ENCODE assay signal across 8 cellular contexts in the genomic region with DNA sequence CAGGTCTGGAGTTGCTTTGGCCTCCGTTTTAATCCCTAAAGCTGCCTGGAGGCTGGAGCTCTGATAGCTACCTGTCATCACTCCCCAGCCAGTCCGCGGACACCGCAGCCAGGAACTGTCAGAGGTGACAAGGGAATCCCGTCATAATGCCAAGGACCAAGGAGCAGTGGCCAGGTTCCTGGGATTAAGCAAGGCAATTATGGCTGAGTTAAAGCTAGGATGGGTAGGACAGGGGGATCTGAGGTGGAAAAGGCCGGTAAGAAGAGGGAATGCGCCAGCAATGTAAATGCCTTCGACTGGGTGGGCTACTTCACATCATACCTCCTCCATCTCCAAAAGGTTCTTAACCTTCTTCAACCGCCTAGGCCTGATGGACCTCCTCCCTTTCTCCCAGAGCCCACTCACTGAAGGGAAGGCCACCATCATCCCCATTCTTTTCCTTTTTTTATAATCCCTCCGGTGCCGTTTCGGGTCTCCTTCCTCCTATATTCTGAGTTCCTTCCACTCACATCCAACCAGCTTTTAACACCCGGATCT. TPM values are rescaled to one million over a fixed set of nuclear protein-coding genes. Genes with fewer than 3 reads are reported as not detected.
DNase-seq lines count a peak whose midpoint lies in the region; ATAC-seq and TF ChIP-seq lines count a peak whose summit lies in the region.

No MANE protein-coding gene starts in this region.

- H3K9me3 Mint-ChIP-seq in activated CD8-positive, alpha-beta T cell treated with anti-CD3 and anti-CD28 coated beads, Interleukin-2, amount 10 ng/mL, durations not matched to agents 7 days and 5 days (ENCODE audit: insufficient read depth): no peaks in the 10 kb centered on the region
- peaks cover 2% of the 10 kb centered on the region for H3K9me3 Mint-ChIP-seq in neural progenitor cell

- H3K36me3 Mint-ChIP-seq in activated CD8-positive, alpha-beta T cell treated with anti-CD3 and anti-CD28 coated beads, Interleukin-2, amount 10 ng/mL, durations not matched to agents 7 days and 5 days (ENCODE audit: low read depth): peaks cover 28% of the 10 kb centered on the region
- peaks cover 7% of the 10 kb centered on the region for H3K36me3 Mint-ChIP-seq in neural progenitor cell

- H3K4me1 ChIP-seq in BLaER1 (peaks cover 48% of the 10 kb centered on the region), neural progenitor cell (peaks cover 6% of the 10 kb centered on the region)

- H3F3A ChIP-seq in neural progenitor cell (ENCODE audit: low read depth): peaks cover 35% of the 10 kb centered on the region

- CTCF ChIA-PET in activated CD8-positive, alpha-beta T cell treated with anti-CD3 and anti-CD28 coated beads, Interleukin-2, amount 10 ng/mL, durations not matched to agents 7 days and 5 days (lab: Charles Lee): interaction anchor here (0.7 to 6.9 kb wide), 21 partner anchors 9 to 257 kb away, joined by 3 to 75 read pairs (median 5); a partner anchor contains a TSS

- H3K4me1 Mint-ChIP-seq in activated CD8-positive, alpha-beta T cell treated with anti-CD3 and anti-CD28 coated beads, Interleukin-2, amount 10 ng/mL, durations not matched to agents 7 days and 5 days (ENCODE audit: low read depth): peaks cover 27% of the 10 kb centered on the region
- peaks cover 33% of the 10 kb centered on the region for H3K4me1 Mint-ChIP-seq in neural progenitor cell

- no peaks in the 10 kb centered on the region for H3K79me2 ChIP-seq in neural progenitor cell (ENCODE audit: low read depth)

- no peak overlapping the region for H2AFZ ChIP-seq in neural progenitor cell (replicated peaks)

- H3K9me3 ChIP-seq in BLaER1 (no peaks in the 10 kb centered on the region), neural progenitor cell (ENCODE audit: low read depth) (no peaks in the 10 kb centered on the region)

- H3K27me3 Mint-ChIP-seq in activated CD8-positive, alpha-beta T cell treated with anti-CD3 and anti-CD28 coated beads, Interleukin-2, amount 10 ng/mL, durations not matched to agents 7 days and 5 days (ENCODE audit: low read depth): peaks cover 7% of the 10 kb centered on the region
- H3K27me3 Mint-ChIP-seq in neural progenitor cell (ENCODE audit: insufficient read depth, low read depth): peaks cover 9% of the 10 kb centered on the region

- H3K36me3 ChIP-seq in BLaER1: peaks cover 31% of the 10 kb centered on the region
- H3K36me3 ChIP-seq in neural progenitor cell: no peaks in the 10 kb centered on the region

- no peak for ATAC-seq in activated CD8-positive, alpha-beta T cell treated with anti-CD3 and anti-CD28 coated beads, Interleukin-2, amount 10 ng/mL, durations not matched to agents 7 days and 5 days
- ATAC-seq in GM18520 (IDR thresholded peaks at IDR 0.05; ENCODE audit: unreplicated experiment): no peak
- ATAC-seq in HG02840 (IDR thresholded peaks at IDR 0.05; ENCODE audit: low FRiP score, unreplicated experiment): no peak

- no peak for TF ChIP-seq CTCF in fibroblast of pulmonary artery (IDR thresholded peaks at IDR 0.05; ENCODE audit: low read length, missing control alignments)
- no peak for TF ChIP-seq CTCF in neural progenitor cell (IDR thresholded peaks at IDR 0.05)

- H3K27ac ChIP-seq in BLaER1: peak overlapping the region; percentile 84
- H3K27ac ChIP-seq in neural progenitor cell: no peak overlapping the region

- H3K27ac Mint-ChIP-seq in activated CD8-positive, alpha-beta T cell treated with anti-CD3 and anti-CD28 coated beads, Interleukin-2, amount 10 ng/mL, durations not matched to agents 7 days and 5 days: peak overlapping the region; percentile 94
- peak overlapping the region; percentile 90 for H3K27ac Mint-ChIP-seq in neural progenitor cell

- DNase-seq in HK-2 (ENCODE audit: unreplicated experiment) (peak; percentile 47), fibroblast of pulmonary artery (ENCODE audit: low read depth) (peak; percentile 28), neural progenitor cell (ENCODE audit: low spot score) (peak; percentile 47), Kasumi-1 (lab: John Stamatoyannopoulos, UW) (no peak)
- peak; percentile 39 for DNase-seq in activated CD8-positive, alpha-beta T cell treated with anti-CD3 and anti-CD28 coated beads, Interleukin-2, amount 10 ng/mL, durations not matched to agents 7 days and 5 days

- H3K4me3 ChIP-seq in BLaER1 (peak overlapping the region; percentile 85), fibroblast of pulmonary artery (replicated peaks; ENCODE audit: low read depth, low read length) (peak overlapping the region; percentile 82), neural progenitor cell (peak overlapping the region; percentile 96)

- H3K4me3 Mint-ChIP-seq in activated CD8-positive, alpha-beta T cell treated with anti-CD3 and anti-CD28 coated beads, Interleukin-2, amount 10 ng/mL, durations not matched to agents 7 days and 5 days: peak overlapping the region; percentile 91
- H3K4me3 Mint-ChIP-seq in neural progenitor cell: peak overlapping the region; percentile 91

- H3K9ac ChIP-seq in BLaER1 (peak overlapping the region; percentile 91), neural progenitor cell (no peak overlapping the region)

- H4K20me1 ChIP-seq in BLaER1 (no peaks in the 10 kb centered on the region), neural progenitor cell (ENCODE audit: low read depth) (no peaks in the 10 kb centered on the region)

- peak overlapping the region; percentile 95 for H3K4me2 ChIP-seq in BLaER1
- H3K4me2 ChIP-seq in neural progenitor cell: peak overlapping the region; percentile 79

- POLR2A ChIA-PET in activated CD8-positive, alpha-beta T cell treated with anti-CD3 and anti-CD28 coated beads, Interleukin-2, amount 10 ng/mL, durations not matched to agents 7 days and 5 days (lab: Charles Lee): interaction anchor here (1.1 to 4.6 kb wide), 4 partner anchors 9 to 19 kb away, joined by 3 to 115 read pairs (median 6); a partner anchor contains a TSS

- H3K27me3 ChIP-seq in BLaER1 (no peaks in the 10 kb centered on the region), neural progenitor cell (peaks cover 28% of the 10 kb centered on the region)

RNA-seq across cellular contexts. Expression of a gene that starts 1.9 kb away (rescaled TPM):
- total RNA-seq in activated CD8-positive, alpha-beta T cell treated with anti-CD3 and anti-CD28 coated beads, Interleukin-2, amount 10 ng/mL, durations not matched to agents 7 days and 5 days: 10 to 100 TPM; 22.6 to 28.3 TPM
- 6.3 and 10.6 TPM in 2 replicates for total RNA-seq in neural progenitor cell (ENCODE audit: low replicate concordance)

RNA-seq across cellular contexts. Expression of a gene that starts 5.9 kb away (rescaled TPM):
- 1 to 10 TPM; 2.2 to 2.9 TPM for total RNA-seq in activated CD8-positive, alpha-beta T cell treated with anti-CD3 and anti-CD28 coated beads, Interleukin-2, amount 10 ng/mL, durations not matched to agents 7 days and 5 days
- 14.9 and 18.0 TPM in 2 replicates for total RNA-seq in neural progenitor cell (ENCODE audit: low replicate concordance)

RNA-seq across cellular contexts. Expression of a gene that starts 14.8 kb away (rescaled TPM):
- total RNA-seq in activated CD8-positive, alpha-beta T cell treated with anti-CD3 and anti-CD28 coated beads, Interleukin-2, amount 10 ng/mL, durations not matched to agents 7 days and 5 days: 1 to 10 TPM; 7.8 to 9.2 TPM
- total RNA-seq in neural progenitor cell (ENCODE audit: low replicate concordance): 21.0 and 22.7 TPM in 2 replicates

RNA-seq across cellular contexts. Expression of a gene that starts 20.5 kb away (rescaled TPM):
- 100 to 1,000 TPM; 200 to 210 TPM for total RNA-seq in activated CD8-positive, alpha-beta T cell treated with anti-CD3 and anti-CD28 coated beads, Interleukin-2, amount 10 ng/mL, durations not matched to agents 7 days and 5 days
- total RNA-seq in neural progenitor cell (ENCODE audit: low replicate concordance): 264 and 298 TPM in 2 replicates

RNA-seq across cellular contexts. Expression of a gene that starts 51.9 kb away (rescaled TPM):
- 1 to 10 TPM in 1 of 2 experiments, under 1 TPM in 1; 0.94 to 1.1 TPM for total RNA-seq in activated CD8-positive, alpha-beta T cell treated with anti-CD3 and anti-CD28 coated beads, Interleukin-2, amount 10 ng/mL, durations not matched to agents 7 days and 5 days
- total RNA-seq in neural progenitor cell (ENCODE audit: low replicate concordance): 22.2 and 80.8 TPM in 2 replicates

Comparison
In these comparisons a context has a peak if more than half of its experiments do, and no peak if none do; other contexts are left out.
1. DNase-seq: peak in HK-2 (single experiment), activated CD8-positive, alpha-beta T cell treated with anti-CD3 and anti-CD28 coated beads, Interleukin-2, amount 10 ng/mL, durations not matched to agents 7 days and 5 days (single experiment), fibroblast of pulmonary artery (single experiment) and neural progenitor cell (single experiment); none in Kasumi-1 (0 of 2).
2. Peak in every context shown above with its lines, with median percentiles within 50 percentile points of each other: H3K4me3 ChIP-seq.